In the genomic region with DNA sequence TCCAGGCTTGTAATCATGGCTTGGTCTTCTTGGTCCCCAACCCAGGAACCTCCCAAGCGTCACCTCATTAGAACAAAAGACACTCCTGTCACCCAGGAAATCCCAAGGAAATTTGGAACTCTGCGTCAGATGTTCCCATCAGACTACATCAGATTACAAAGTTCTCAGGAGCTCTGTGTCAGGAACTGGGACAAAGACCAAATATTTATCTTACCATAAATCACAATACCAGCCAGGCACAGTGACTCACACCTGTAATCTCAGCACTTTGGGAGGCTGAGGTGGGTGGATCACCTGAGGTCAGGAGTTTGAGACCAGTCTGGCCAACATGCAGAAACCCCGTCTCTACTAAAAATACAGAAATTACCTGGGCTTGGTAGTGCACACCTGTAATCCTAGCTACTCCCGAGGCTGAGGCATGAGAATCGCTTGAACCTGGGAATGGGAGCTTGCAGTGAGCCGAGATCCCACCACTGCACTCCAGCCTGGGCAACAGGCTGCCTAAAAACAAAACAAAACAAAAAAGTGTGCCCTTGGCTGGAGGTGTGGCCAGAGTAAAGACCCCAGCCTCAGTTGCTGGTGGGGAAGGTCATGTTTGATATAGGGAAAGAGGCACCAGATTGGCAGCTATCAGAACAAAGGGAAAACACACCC, we compare ENCODE assay signal across 27 cellular contexts. TPM values are rescaled to one million over a fixed set of nuclear protein-coding genes. Genes with fewer than 3 reads are reported as not detected.
A peak's percentile ranks its signal among the peaks of the same experiment; 100 is the strongest.
DNase-seq lines count a peak whose midpoint lies in the region; ATAC-seq, FAIRE-seq and TF ChIP-seq lines count a peak whose summit lies in the region.
"Had no signal": no experiment of that assay in that cellular context is flagged by ENCODE, and none has a peak within 500 bp of the region (broad histone marks: within the 10 kb centered on the region; RNA-seq: fewer than 3 reads in every experiment).

No MANE protein-coding gene starts in this region.

- H3K4me3 ChIP-seq in mammary epithelial cell (replicated peaks in 1 of 3; ENCODE audit: insufficient read depth in 1 of 3, low read depth in 2 of 3, low read length in 3 of 3) (no peak overlapping the region), mucosa of stomach (ENCODE audit: low read length) (no peak overlapping the region)
- H3K4me3 ChIP-seq: gastroesophageal sphincter, lung, spleen had no signal

- H3K79me2 ChIP-seq in mammary epithelial cell (ENCODE audit: insufficient read depth, low read length), result no peaks in the 10 kb centered on the region

- no peak overlapping the region for H2AFZ ChIP-seq in mammary epithelial cell (ENCODE audit: low read depth, low read length)

- no peak overlapping the region for H3K27ac ChIP-seq in mammary epithelial cell (ENCODE audit: insufficient read depth, low read depth, low read length)
- H3K27ac ChIP-seq: gastroesophageal sphincter, spleen had no signal

- ATAC-seq in HG02571 (IDR thresholded peaks at IDR 0.05; ENCODE audit: unreplicated experiment) (no peak), HG03432 (IDR thresholded peaks at IDR 0.05; ENCODE audit: unreplicated experiment) (no peak)
- ATAC-seq: activated naive CD4-positive, alpha-beta T cell treated with anti-CD3 and anti-CD28 coated beads, Interleukin-2, amount 50 U/mL, for 72 hours; activated T-helper 17 cell treated with anti-CD3 and anti-CD28 coated beads, Interleukin-2, amount 50 U/mL, for 72 hours; gastroesophageal sphincter had no signal

- in situ Hi-C loops in mammary epithelial cell (cut with MboI; ENCODE audit: low sequenced_read_pairs in 2 of 2), result no loop called here

- no peak for TF ChIP-seq POLR2A in H54 (IDR thresholded peaks at IDR 0.05; ENCODE audit: low read depth, low read length)

- no peaks in the 10 kb centered on the region for H3K36me3 ChIP-seq in mammary epithelial cell (ENCODE audit: insufficient read depth, low read length)
- H3K36me3 ChIP-seq in mucosa of stomach (ENCODE audit: control insufficient read depth, insufficient read depth, low read length), result no peaks in the 10 kb centered on the region
- H3K36me3 ChIP-seq: gastroesophageal sphincter, spleen had no signal

- intact Hi-C loops in mammary epithelial cell (cut with micrococcal nuclease), result no loop called here

- CTCF ChIA-PET in mammary epithelial cell (lab: Charles Lee; ENCODE audit: low non-redundant PET), result no interaction called here

- DNase-seq in DMS53 (lab: John Stamatoyannopoulos, UW) (peak; percentile 54), LoVo (ENCODE audit: low spot score) (peak; percentile 76), mammary epithelial cell (peak; percentile 71), NAMALWA (ENCODE audit: low spot score) (no peak), H54 (ENCODE audit: insufficient read length, low spot score) (no peak)
- DNase-seq: activated CD4-positive, alpha-beta T cell treated with anti-CD3 and anti-CD28 coated beads, Interleukin-2, amount 50 U/mL, for 1 hour; aorta; CD4-positive, CD25-positive, alpha-beta regulatory T cell; DND-41; kidney; NCI-H187; NCI-H2227 treated with DMSO at 0.1 percent for 48 hours; NK-92 treated with Interleukin-12 subunit alpha and Interleukin-12 subunit beta, amount 100 ng/mL, for 24 hours; nucleus accumbens; SK-N-SH; spleen; stimulated activated CD4-positive, alpha-beta T cell treated with anti-CD3 and anti-CD28 coated beads, Interleukin-4, amount 100 ng/mL, for 1 hour; stimulated activated naive CD4-positive, alpha-beta T cell had no signal

- no peaks in the 10 kb centered on the region for H3K4me1 ChIP-seq in mammary epithelial cell (ENCODE audit: insufficient read depth, low read length)
- H3K4me1 ChIP-seq in mucosa of stomach (ENCODE audit: control insufficient read depth, insufficient read depth, low read length), result peaks cover 22% of the 10 kb centered on the region
- H3K4me1 ChIP-seq: gastroesophageal sphincter, spleen had no signal

- H3K4me2 ChIP-seq in mammary epithelial cell (ENCODE audit: insufficient read depth, low read depth, low read length), result no peak overlapping the region
- H3K4me2 ChIP-seq: SK-N-SH had no signal

- no peak overlapping the region for H3K9ac ChIP-seq in mammary epithelial cell (ENCODE audit: insufficient read depth, low read length)
- H3K9ac ChIP-seq in mucosa of stomach (ENCODE audit: low read length), result peak overlapping the region; percentile 0
- H3K9ac ChIP-seq: SK-N-SH had no signal

- TF ChIP-seq CTCF in mammary epithelial cell (conservative IDR thresholded peaks at IDR 0.05 in 1 of 2, IDR thresholded peaks at IDR 0.05 in 1 of 2; ENCODE audit: extremely low read depth in 1 of 2, insufficient read depth in 1 of 2, low read depth in 1 of 2, low read length in 2 of 2), result no peak

- BruUV-seq in mammary epithelial cell (replicated peaks; lab: Mats Ljungman, UMichigan), result no TSS peak

- WGBS in mammary epithelial cell (ENCODE audit: low coverage, missing lambda C conversion rate), result 64% methylated on average over 6 of the region's 6 CpGs

- no peak for FAIRE-seq in H54 (lab: Jason Lieb, UNC)
- FAIRE-seq: kidney had no signal

- H3K27me3 ChIP-seq in mammary epithelial cell (ENCODE audit: insufficient read depth, low read length) (no peaks in the 10 kb centered on the region), mucosa of stomach (ENCODE audit: control insufficient read depth, insufficient read depth, low read length) (no peaks in the 10 kb centered on the region)

- H3K9me3 ChIP-seq in mammary epithelial cell (replicated peaks; ENCODE audit: insufficient read depth, low read length) (no peaks in the 10 kb centered on the region), mucosa of stomach (ENCODE audit: control insufficient read depth, low read length) (no peaks in the 10 kb centered on the region)
- H3K9me3 ChIP-seq: SK-N-SH had no signal

- H4K20me1 ChIP-seq in mammary epithelial cell (ENCODE audit: insufficient read depth, low read length), result no peaks in the 10 kb centered on the region

- dilution Hi-C loops in mammary epithelial cell (cut with HindIII; ENCODE audit: low sequenced_read_pairs), result loop anchor here (5.0 kb wide), 1 partner anchor 44 kb away; a partner anchor contains a TSS

RNA-seq across cellular contexts. Expression of a gene that starts 16.7 kb away (rescaled TPM):
- 100 to 1,000 TPM in 1 of 2 donors, 10 to 100 TPM in 1; 20.3 to 100 TPM for total RNA-seq in mammary epithelial cell
- polyA plus RNA-seq in mammary epithelial cell, result 85.3 TPM
- polyA minus RNA-seq in mammary epithelial cell, result 6.0 TPM

RNA-seq across cellular contexts. Expression of a gene that starts 44.3 kb away (rescaled TPM):
- not detected for total RNA-seq in mammary epithelial cell
- polyA plus RNA-seq in mammary epithelial cell, result not detected
- polyA minus RNA-seq in mammary epithelial cell, result not detected
- total RNA-seq: aorta, renal cortical epithelial cell had no signal

RNA-seq across cellular contexts. Expression of a gene that starts 50.8 kb away (rescaled TPM):
- under 1 TPM in 1 of 2 donors, not detected in 1; 0.24 TPM for total RNA-seq in mammary epithelial cell
- 0.05 TPM for polyA plus RNA-seq in mammary epithelial cell
- not detected for polyA minus RNA-seq in mammary epithelial cell
- total RNA-seq: CD4-positive, CD25-positive, alpha-beta regulatory T cell; spleen; T-helper 2 cell treated with Interferon-gamma antibody and Interleukin-4, amounts not matched to agents 100 ng/mL and 5 ng/mL, for 36 hours had no signal
- polyA plus RNA-seq: CD4-positive, CD25-positive, alpha-beta regulatory T cell had no signal

RNA-seq across cellular contexts. Expression of a gene that starts 56.4 kb away (rescaled TPM):
- 1,000 to 10,000 TPM; 1,272 to 2,030 TPM for total RNA-seq in mammary epithelial cell
- 1,907 TPM for polyA plus RNA-seq in mammary epithelial cell
- polyA minus RNA-seq in mammary epithelial cell, result 452 TPM

Comparison
In these comparisons a context has a peak if more than half of its experiments do, and no peak if none do; other contexts are left out.
1. DNase-seq: peak in DMS53 (single experiment), LoVo (single experiment) and mammary epithelial cell (single experiment); none in NAMALWA (single experiment) and H54 (single experiment).